Comparison of ENCODE assay signal across 8 cellular contexts in genomic region chr19:38949580-38950367, GRCh38. TPM values are rescaled to one million over a fixed set of nuclear protein-coding genes. Genes with fewer than 3 reads are reported as not detected.
DNase-seq lines count a peak whose midpoint lies in the region; ATAC-seq, FAIRE-seq and TF ChIP-seq lines count a peak whose summit lies in the region.

No MANE protein-coding gene starts in this region.

- POLR2A ChIA-PET in H1 (lab: Charles Lee; ENCODE audit: partially characterized antibody): interaction anchor here (0.7 to 1.6 kb wide), 4 partner anchors 97 to 216 kb away, joined by 3 read pairs; no protein-coding TSS in a partner anchor

- H3K4ac ChIP-seq in H1 (replicated peaks; ENCODE audit: insufficient read length, low read depth, low read length): no peak overlapping the region

- H2AK5ac ChIP-seq in H1 (ENCODE audit: low read depth, low read length): 0 out of 2 replicates have a peak overlapping the region, but pooled peaks have one; percentile 44

- peaks cover 5% of the 10 kb centered on the region; the same call in 1 of the 2 replicates for H3K23me2 ChIP-seq in H1 (ENCODE audit: low read depth, low read length)

- no peak overlapping the region for H3K14ac ChIP-seq in H1 (ENCODE audit: insufficient read length)

- no peaks in the 10 kb centered on the region for H3K9me3 ChIP-seq in H1 (ENCODE audit: insufficient read depth in 2 of 2, low read depth in 1 of 2, low read length in 1 of 2)

- H3K4me1 ChIP-seq in H1 (replicated peaks in 1 of 4; ENCODE audit: control insufficient read depth in 3 of 4, insufficient read depth in 4 of 4, low read length in 3 of 4): peaks cover 0 to 5% (median 0%) of the 10 kb centered on the region in 4 experiments; a peak in 3 of 7 replicates

- TF ChIP-seq EP300 in H1 (IDR thresholded peaks at IDR 0.05; ENCODE audit: borderline replicate concordance in 1 of 2, low read depth in 2 of 2, low read length in 2 of 2): no peak

- peak overlapping the region; percentile 36 to 61 (median 54) for H3K4me3 ChIP-seq in H1 (ENCODE audit: extremely low read depth in 1 of 4, insufficient read depth in 2 of 4, low read depth in 3 of 4, low read length in 4 of 4)

- H3K27ac Mint-ChIP-seq in activated CD8-positive, alpha-beta memory T cell treated with anti-CD3 and anti-CD28 coated beads, Interleukin-2, amount 10 ng/mL, durations not matched to agents 7 days and 5 days: no peak overlapping the region

- H3K23ac ChIP-seq in H1 (ENCODE audit: insufficient read length): no peak overlapping the region

- peaks cover 18% of the 10 kb centered on the region for H3K4me1 Mint-ChIP-seq in activated CD8-positive, alpha-beta memory T cell treated with anti-CD3 and anti-CD28 coated beads, Interleukin-2, amount 10 ng/mL, durations not matched to agents 7 days and 5 days

- peak overlapping the region in 2 of 4 experiments; percentile 20 to 41; a peak in 1 of 7 replicates for H3K9ac ChIP-seq in H1 (replicated peaks in 1 of 4; ENCODE audit: extremely low read depth in 1 of 4, low read depth in 3 of 4, low read length in 3 of 4)

- H3K27me3 ChIP-seq in H1 (replicated peaks in 1 of 4; ENCODE audit: control insufficient read depth in 3 of 4, extremely low read depth in 1 of 4, insufficient read depth in 3 of 4, low read length in 3 of 4): peaks cover 0 to 3% (median under 1%) of the 10 kb centered on the region in 4 experiments; a peak in 1 of 7 replicates

- no peak for TF ChIP-seq RAD21 in H1 (IDR thresholded peaks at IDR 0.05 in 1 of 2, conservative IDR thresholded peaks at IDR 0.05 in 1 of 2; ENCODE audit: low read depth in 2 of 2, low read length in 2 of 2)

- no peak for TF ChIP-seq POLR2A in H1 (IDR thresholded peaks at IDR 0.05; ENCODE audit: control extremely low read depth in 1 of 2, low read depth in 2 of 2, low read length in 2 of 2)

- no peak overlapping the region for H2BK20ac ChIP-seq in H1 (ENCODE audit: low read length)

- H2BK15ac ChIP-seq in H1 (ENCODE audit: low read length): no peak overlapping the region

- H3K4me2 ChIP-seq in H1 (ENCODE audit: insufficient read depth in 1 of 2, low read depth in 2 of 2, low read length in 2 of 2): peak overlapping the region; percentile 49 to 89

- H4K20me1 ChIP-seq in H1 (replicated peaks in 1 of 2; ENCODE audit: control insufficient read depth in 1 of 2, insufficient read depth in 2 of 2, low read length in 2 of 2): peaks cover 0 to 3% of the 10 kb centered on the region in 2 experiments

- CTCF ChIA-PET in activated CD8-positive, alpha-beta memory T cell treated with anti-CD3 and anti-CD28 coated beads, Interleukin-2, amount 10 ng/mL, durations not matched to agents 7 days and 5 days (lab: Charles Lee): no interaction called here
- CTCF ChIA-PET in H1 (lab: Charles Lee; ENCODE audit: partially characterized antibody): interaction anchor here (14.5 kb wide), 1 partner anchor 16 kb away, joined by 120 read pairs; the partner anchor contains the start of genes MRPS12 and SARS2

- no peaks in the 10 kb centered on the region for H3K79me2 ChIP-seq in H1 (ENCODE audit: control insufficient read depth in 1 of 2, insufficient read depth in 2 of 2, low read length in 2 of 2)

- H3K36me3 Mint-ChIP-seq in activated CD8-positive, alpha-beta memory T cell treated with anti-CD3 and anti-CD28 coated beads, Interleukin-2, amount 10 ng/mL, durations not matched to agents 7 days and 5 days: no peaks in the 10 kb centered on the region

- ATAC-seq in activated CD8-positive, alpha-beta memory T cell treated with anti-CD3 and anti-CD28 coated beads, Interleukin-2, amount 10 ng/mL, durations not matched to agents 7 days and 5 days: peak; percentile 90
- ATAC-seq in GM21619 (IDR thresholded peaks at IDR 0.05; ENCODE audit: unreplicated experiment) (no peak), HG03159 (IDR thresholded peaks at IDR 0.05; ENCODE audit: unreplicated experiment) (no peak)

- H2BK5ac ChIP-seq in H1 (ENCODE audit: low read depth, low read length): peak overlapping the region; percentile 89; the same call in 1 of the 2 replicates

- DNase-seq in DMS79 treated with DMSO at 0.1 percent for 48 hours (lab: John Stamatoyannopoulos, UW) (peak; percentile 56), NCI-H2107 (lab: John Stamatoyannopoulos, UW) (peak; percentile 19), H1 (ENCODE audit: low read depth in 1 of 2, low spot score in 2 of 2) (peak; percentile 87 to 99), lung microvascular endothelial cell (ENCODE audit: low read depth in 2 of 2) (peak; percentile 77 to 86)
- peak; percentile 85 for DNase-seq in activated CD8-positive, alpha-beta memory T cell treated with anti-CD3 and anti-CD28 coated beads, Interleukin-2, amount 10 ng/mL, durations not matched to agents 7 days and 5 days
- peak; percentile 87 to 90 for DNase-seq in stimulated activated CD4-positive, alpha-beta T cell treated with anti-CD3 and anti-CD28 coated beads, Interleukin-4, amount 100 ng/mL, for 48 hours (ENCODE audit: low read depth in 2 of 2)

- no peak for TF ChIP-seq CTCF in H1 (IDR thresholded peaks at IDR 0.05; ENCODE audit: control extremely low read depth in 1 of 3, insufficient read depth in 1 of 3, low read depth in 1 of 3, low read length in 3 of 3)

- H4K5ac ChIP-seq in H1 (ENCODE audit: insufficient read length, low read depth, low read length): no peak overlapping the region

- H3K4me3 Mint-ChIP-seq in activated CD8-positive, alpha-beta memory T cell treated with anti-CD3 and anti-CD28 coated beads, Interleukin-2, amount 10 ng/mL, durations not matched to agents 7 days and 5 days: no peak overlapping the region

- H4K8ac ChIP-seq in H1 (ENCODE audit: extremely low read depth, insufficient read depth, low read length): peak overlapping the region; percentile 62

- 7% methylated on average over 36 of the region's 72 CpGs; no CpG with 5 or more reads in 1 of the 2 experiments for WGBS in H1 (ENCODE audit: extremely low coverage in 1 of 2, insufficient coverage in 1 of 2, insufficient read length in 1 of 2, insufficient replicate concordance in 2 of 2, low coverage in 1 of 2, low lambda C conversion rate in 2 of 2, missing lambda C conversion rate in 1 of 2), 2 experiments

- peak overlapping the region; percentile 80 for H3K18ac ChIP-seq in H1 (ENCODE audit: extremely low read depth, low read length)

- no peak overlapping the region for H2BK120ac ChIP-seq in H1 (replicated peaks; ENCODE audit: low read depth, low read length)

- no peak overlapping the region; the same call in 1 of the 2 replicates for H3K27ac ChIP-seq in H1 (ENCODE audit: low read depth, low read length)

- H3K36me3 ChIP-seq in H1 (ENCODE audit: control insufficient read depth in 2 of 4, insufficient read depth in 4 of 4, low read length in 3 of 4): no peaks in the 10 kb centered on the region; a peak in 2 of 8 replicates

- 0 out of 2 replicates have a peak overlapping the region, but pooled peaks have one; percentile 0 for H2AFZ ChIP-seq in H1 (ENCODE audit: low read length)

- H3K79me1 ChIP-seq in H1 (ENCODE audit: low read depth, low read length): no peaks in the 10 kb centered on the region

- H3K27me3 Mint-ChIP-seq in activated CD8-positive, alpha-beta memory T cell treated with anti-CD3 and anti-CD28 coated beads, Interleukin-2, amount 10 ng/mL, durations not matched to agents 7 days and 5 days: peaks cover 39% of the 10 kb centered on the region

- peak overlapping the region; percentile 82 for H3K56ac ChIP-seq in H1 (replicated peaks; ENCODE audit: insufficient read length, low read depth, low read length)

- H2BK12ac ChIP-seq in H1 (ENCODE audit: low read depth, low read length): peak overlapping the region; percentile 75; the same call in 1 of the 2 replicates

- H3K9me3 Mint-ChIP-seq in activated CD8-positive, alpha-beta memory T cell treated with anti-CD3 and anti-CD28 coated beads, Interleukin-2, amount 10 ng/mL, durations not matched to agents 7 days and 5 days (ENCODE audit: low read depth): no peaks in the 10 kb centered on the region

- FAIRE-seq in H1 (lab: Jason Lieb, UNC): peak; percentile 13

- H4K91ac ChIP-seq in H1 (replicated peaks; ENCODE audit: insufficient read length, low read length): peak overlapping the region; percentile 73

RNA-seq across cellular contexts. Expression of gene MRPS12, which starts 19.0 kb away (rescaled TPM):
- total RNA-seq in activated CD8-positive, alpha-beta memory T cell treated with anti-CD3 and anti-CD28 coated beads, Interleukin-2, amount 10 ng/mL, durations not matched to agents 7 days and 5 days: 10 to 100 TPM; 62.0 to 73.7 TPM
- total RNA-seq in H1 (2021; fragmentation: NEBNext Ultra II Directional; extraction: Animal tissue kit (Norgen Biotek cat#: 25700)): 79.0 and 87.6 TPM in 2 replicates
- polyA plus RNA-seq in H1 (2011; rRNA removed): 175 and 190 TPM in 2 replicates
- polyA plus RNA-seq in H1 (2011; cell fraction: cytosol; rRNA removed): 101 TPM
- 91.2 TPM for polyA plus RNA-seq in H1 (2011; cell fraction: nucleus; rRNA removed)
- polyA plus RNA-seq in H1 (2012, experiment 1 of 2): 52.6 to 78.0 TPM (median 73.3 TPM) in 4 replicates
- 115 TPM for polyA plus RNA-seq in H1 (2012, experiment 2 of 2)
- polyA plus RNA-seq in H1 (2013, experiment 1 of 2): 73.9 TPM
- 75.5 TPM for polyA plus RNA-seq in H1 (2013, experiment 2 of 2)
- polyA minus RNA-seq in H1 (2011; rRNA and poly(A)+ RNA removed): 23.0 and 28.4 TPM in 2 replicates
- polyA minus RNA-seq in H1 (2011; cell fraction: cytosol; rRNA and poly(A)+ RNA removed): 34.9 TPM
- polyA minus RNA-seq in H1 (2011; cell fraction: nucleus; rRNA and poly(A)+ RNA removed): 28.9 TPM
- 36.4 and 41.9 TPM in 2 replicates for total RNA-seq in lung microvascular endothelial cell

RNA-seq across cellular contexts. Expression of gene SARS2, which starts 19.2 kb away (rescaled TPM):
- 10 to 100 TPM; 45.7 to 46.4 TPM for total RNA-seq in activated CD8-positive, alpha-beta memory T cell treated with anti-CD3 and anti-CD28 coated beads, Interleukin-2, amount 10 ng/mL, durations not matched to agents 7 days and 5 days
- 59.2 and 68.0 TPM in 2 replicates for total RNA-seq in H1 (2021; fragmentation: NEBNext Ultra II Directional; extraction: Animal tissue kit (Norgen Biotek cat#: 25700))
- 102 and 139 TPM in 2 replicates for polyA plus RNA-seq in H1 (2011; rRNA removed)
- 87.4 TPM for polyA plus RNA-seq in H1 (2011; cell fraction: cytosol; rRNA removed)
- polyA plus RNA-seq in H1 (2011; cell fraction: nucleus; rRNA removed): 373 TPM
- 61.5 to 84.0 TPM (median 80.1 TPM) in 4 replicates for polyA plus RNA-seq in H1 (2012, experiment 1 of 2)
- polyA plus RNA-seq in H1 (2012, experiment 2 of 2): 78.5 TPM
- 44.1 TPM for polyA plus RNA-seq in H1 (2013, experiment 1 of 2)
- polyA plus RNA-seq in H1 (2013, experiment 2 of 2): 41.8 TPM
- polyA minus RNA-seq in H1 (2011; rRNA and poly(A)+ RNA removed): 34.8 and 44.3 TPM in 2 replicates
- polyA minus RNA-seq in H1 (2011; cell fraction: cytosol; rRNA and poly(A)+ RNA removed): 51.3 TPM
- polyA minus RNA-seq in H1 (2011; cell fraction: nucleus; rRNA and poly(A)+ RNA removed): 74.3 TPM
- total RNA-seq in lung microvascular endothelial cell: 16.5 and 19.2 TPM in 2 replicates

RNA-seq across cellular contexts. Expression of gene FBXO17, which starts 25.8 kb away (rescaled TPM):
- total RNA-seq in activated CD8-positive, alpha-beta memory T cell treated with anti-CD3 and anti-CD28 coated beads, Interleukin-2, amount 10 ng/mL, durations not matched to agents 7 days and 5 days: under 1 TPM in 1 of 2 experiments, not detected in 1; 0.12 TPM
- 14.5 and 15.3 TPM in 2 replicates for total RNA-seq in H1 (2021; fragmentation: NEBNext Ultra II Directional; extraction: Animal tissue kit (Norgen Biotek cat#: 25700))
- 11.7 and 19.9 TPM in 2 replicates for polyA plus RNA-seq in H1 (2011; rRNA removed)
- polyA plus RNA-seq in H1 (2011; cell fraction: cytosol; rRNA removed): 16.3 TPM
- polyA plus RNA-seq in H1 (2011; cell fraction: nucleus; rRNA removed): 30.1 TPM
- 17.3 to 21.5 TPM (median 19.9 TPM) in 4 replicates for polyA plus RNA-seq in H1 (2012, experiment 1 of 2)
- polyA plus RNA-seq in H1 (2012, experiment 2 of 2): 15.3 TPM
- polyA plus RNA-seq in H1 (2013, experiment 1 of 2): 15.8 TPM
- 14.9 TPM for polyA plus RNA-seq in H1 (2013, experiment 2 of 2)
- 3.7 and 7.2 TPM in 2 replicates for polyA minus RNA-seq in H1 (2011; rRNA and poly(A)+ RNA removed)
- 7.4 TPM for polyA minus RNA-seq in H1 (2011; cell fraction: cytosol; rRNA and poly(A)+ RNA removed)
- 14.4 TPM for polyA minus RNA-seq in H1 (2011; cell fraction: nucleus; rRNA and poly(A)+ RNA removed)
- total RNA-seq in lung microvascular endothelial cell: 17.0 and 20.0 TPM in 2 replicates

RNA-seq across cellular contexts. Expression of gene CCER2, which starts 37.8 kb away (rescaled TPM):
- total RNA-seq in activated CD8-positive, alpha-beta memory T cell treated with anti-CD3 and anti-CD28 coated beads, Interleukin-2, amount 10 ng/mL, durations not matched to agents 7 days and 5 days: under 1 TPM; 0.49 to 0.85 TPM
- 0.56 and 0.73 TPM in 2 replicates for total RNA-seq in H1 (2021; fragmentation: NEBNext Ultra II Directional; extraction: Animal tissue kit (Norgen Biotek cat#: 25700))
- 0.32 and 0.71 TPM in 2 replicates for polyA plus RNA-seq in H1 (2011; rRNA removed)
- polyA plus RNA-seq in H1 (2011; cell fraction: cytosol; rRNA removed): 1.6 TPM
- 5.5 TPM for polyA plus RNA-seq in H1 (2011; cell fraction: nucleus; rRNA removed)
- 0.69 to 2.3 TPM (median 1.2 TPM) in 4 replicates for polyA plus RNA-seq in H1 (2012, experiment 1 of 2)
- polyA plus RNA-seq in H1 (2012, experiment 2 of 2): not detected
- polyA plus RNA-seq in H1 (2013, experiment 1 of 2): 0.57 TPM
- polyA plus RNA-seq in H1 (2013, experiment 2 of 2): 0.33 TPM
- not detected in 2 replicates for polyA minus RNA-seq in H1 (2011; rRNA and poly(A)+ RNA removed)
- not detected for polyA minus RNA-seq in H1 (2011; cell fraction: cytosol; rRNA and poly(A)+ RNA removed)
- 1.00 TPM for polyA minus RNA-seq in H1 (2011; cell fraction: nucleus; rRNA and poly(A)+ RNA removed)
- total RNA-seq in lung microvascular endothelial cell: not detected in 2 replicates

RNA-seq across cellular contexts. Expression of gene NFKBIB, which starts 50.0 kb away (rescaled TPM):
- 10 to 100 TPM; 44.7 to 65.7 TPM for total RNA-seq in activated CD8-positive, alpha-beta memory T cell treated with anti-CD3 and anti-CD28 coated beads, Interleukin-2, amount 10 ng/mL, durations not matched to agents 7 days and 5 days
- total RNA-seq in H1 (2021; fragmentation: NEBNext Ultra II Directional; extraction: Animal tissue kit (Norgen Biotek cat#: 25700)): 36.3 and 37.3 TPM in 2 replicates
- polyA plus RNA-seq in H1 (2011; rRNA removed): 44.1 and 62.3 TPM in 2 replicates
- polyA plus RNA-seq in H1 (2011; cell fraction: cytosol; rRNA removed): 45.6 TPM
- 28.5 TPM for polyA plus RNA-seq in H1 (2011; cell fraction: nucleus; rRNA removed)
- 31.4 to 41.1 TPM (median 35.3 TPM) in 4 replicates for polyA plus RNA-seq in H1 (2012, experiment 1 of 2)
- polyA plus RNA-seq in H1 (2012, experiment 2 of 2): 23.4 TPM
- 26.4 TPM for polyA plus RNA-seq in H1 (2013, experiment 1 of 2)
- polyA plus RNA-seq in H1 (2013, experiment 2 of 2): 24.3 TPM
- polyA minus RNA-seq in H1 (2011; rRNA and poly(A)+ RNA removed): 4.9 and 5.8 TPM in 2 replicates
- polyA minus RNA-seq in H1 (2011; cell fraction: cytosol; rRNA and poly(A)+ RNA removed): 14.2 TPM
- polyA minus RNA-seq in H1 (2011; cell fraction: nucleus; rRNA and poly(A)+ RNA removed): 8.0 TPM
- total RNA-seq in lung microvascular endothelial cell: 7.6 and 11.3 TPM in 2 replicates

Comparison
In these comparisons a context has a peak if more than half of its experiments do, and no peak if none do; other contexts are left out.
1. DNase-seq: peak in every context shown above with its lines; median percentile 93 in H1; 88 in stimulated activated CD4-positive, alpha-beta T cell treated with anti-CD3 and anti-CD28 coated beads, Interleukin-4, amount 100 ng/mL, for 48 hours; 85 in activated CD8-positive, alpha-beta memory T cell treated with anti-CD3 and anti-CD28 coated beads, Interleukin-2, amount 10 ng/mL, durations not matched to agents 7 days and 5 days; 82 in lung microvascular endothelial cell; 56 in DMS79 treated with DMSO at 0.1 percent for 48 hours; 19 in NCI-H2107.
2. RNA of gene FBXO17, which starts 25.8 kb away (total RNA-seq): 17.0 to 20.0 TPM in lung microvascular endothelial cell and 14.5 to 15.3 TPM in H1; 0.12 TPM in activated CD8-positive, alpha-beta memory T cell treated with anti-CD3 and anti-CD28 coated beads, Interleukin-2, amount 10 ng/mL, durations not matched to agents 7 days and 5 days; every median in the first group is over 10 times any median in the second.